Comparison of ENCODE assay signal across 10 cellular contexts in the genomic region with DNA sequence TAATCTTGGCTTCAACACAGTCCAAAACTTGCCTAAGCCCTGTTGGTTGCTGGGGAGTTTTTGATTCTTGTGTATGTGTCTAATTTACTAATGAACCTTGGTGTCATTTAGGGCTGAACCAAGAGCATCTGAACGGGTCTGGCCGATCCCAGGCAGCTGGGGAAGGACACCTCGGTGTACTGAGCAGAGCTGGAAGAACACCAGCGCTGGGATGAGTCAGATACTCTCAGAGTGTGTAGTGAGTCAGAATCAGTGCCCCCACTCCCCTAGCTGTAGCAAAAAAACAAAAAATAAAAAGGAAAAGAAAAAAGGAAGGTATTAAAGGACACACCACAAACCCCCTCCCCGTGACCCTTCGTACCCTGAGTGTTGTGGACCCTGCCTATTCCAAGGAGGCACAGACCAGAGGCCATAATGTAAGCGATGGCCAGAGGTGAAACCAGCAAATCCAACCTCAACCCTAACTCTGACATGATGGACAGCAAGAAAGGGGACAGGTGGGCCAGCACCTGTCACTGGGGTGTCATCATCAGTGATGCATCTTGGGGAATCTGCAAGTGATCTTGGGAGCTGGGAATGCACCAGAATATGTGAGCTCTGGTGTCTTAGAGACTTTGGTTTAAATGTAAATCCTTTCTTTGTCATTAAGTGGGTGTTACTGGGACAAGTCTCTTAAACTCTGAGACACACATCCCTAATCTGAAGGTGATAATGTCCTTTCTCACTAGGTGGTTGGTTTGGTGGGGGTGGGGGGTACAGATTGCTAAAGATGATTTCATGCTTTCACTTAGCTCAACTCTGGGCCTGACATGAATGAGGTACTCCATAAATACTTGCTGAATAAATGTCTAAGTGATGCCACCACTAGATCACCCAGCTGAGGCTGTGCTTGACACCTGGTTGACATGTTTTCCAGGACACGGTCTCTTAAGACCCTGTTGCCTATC. TPM values are rescaled to one million over a fixed set of nuclear protein-coding genes. Genes with fewer than 3 reads are reported as not detected.
DNase-seq lines count a peak whose midpoint lies in the region; ATAC-seq, FAIRE-seq and TF ChIP-seq lines count a peak whose summit lies in the region.
"Had no signal": no experiment of that assay in that cellular context is flagged by ENCODE, and none has a peak within 500 bp of the region (broad histone marks: within the 10 kb centered on the region; RNA-seq: fewer than 3 reads in every experiment).

No MANE protein-coding gene starts in this region.

- TF ChIP-seq CTCF in astrocyte (IDR thresholded peaks at IDR 0.05; ENCODE audit: insufficient read depth, low read depth, low read length), result no peak
- TF ChIP-seq CTCF in tibial artery (IDR thresholded peaks at IDR 0.05), result no peak

- CTCF ChIA-PET in activated CD4-positive, alpha-beta T cell treated with anti-CD3 and anti-CD28 coated beads for 36 hours (lab: Charles Lee), result interaction anchor here (0.5 to 0.6 kb wide), 2 partner anchors 18 to 26 kb away, joined by 3 read pairs; no protein-coding TSS in a partner anchor

- H3K79me2 ChIP-seq in astrocyte (ENCODE audit: insufficient read depth, low read length), result no peaks in the 10 kb centered on the region

- H3K36me3 ChIP-seq in astrocyte (ENCODE audit: insufficient read depth, low read length) (no peaks in the 10 kb centered on the region), tibial artery (no peaks in the 10 kb centered on the region)
- H3K36me3 ChIP-seq: BLaER1 had no signal

- H3K4me3 ChIP-seq in astrocyte (ENCODE audit: insufficient read depth, low read depth, low read length), result no peak overlapping the region
- H3K4me3 ChIP-seq in tibial artery, result no peak overlapping the region
- H3K4me3 ChIP-seq: BLaER1, SK-N-MC had no signal

- peak; percentile 39 for FAIRE-seq in astrocyte (lab: Jason Lieb, UNC)

- H2AFZ ChIP-seq in astrocyte (ENCODE audit: low read depth, low read length), result no peak overlapping the region

- H4K20me1 ChIP-seq in astrocyte (ENCODE audit: insufficient read depth, low read length), result no peaks in the 10 kb centered on the region
- H4K20me1 ChIP-seq: BLaER1 had no signal

- H3K27me3 Mint-ChIP-seq in activated CD4-positive, alpha-beta T cell treated with anti-CD3 and anti-CD28 coated beads for 36 hours, result peaks cover 4% of the 10 kb centered on the region
- no peaks in the 10 kb centered on the region for H3K27me3 Mint-ChIP-seq in astrocyte (ENCODE audit: low read depth, unreplicated experiment)

- H3K4me1 ChIP-seq in astrocyte (ENCODE audit: insufficient read depth, low read length) (peaks cover 13% of the 10 kb centered on the region), tibial artery (peaks cover 0 to 27% (median 11%) of the 10 kb centered on the region in 4 donors)

- no peak overlapping the region for H3K9ac ChIP-seq in astrocyte (ENCODE audit: low read length)
- H3K9ac ChIP-seq: BLaER1 had no signal

- no peak overlapping the region for H3K4me3 Mint-ChIP-seq in activated CD4-positive, alpha-beta T cell treated with anti-CD3 and anti-CD28 coated beads for 36 hours
- H3K4me3 Mint-ChIP-seq in astrocyte (ENCODE audit: unreplicated experiment), result no peak overlapping the region

- no peak overlapping the region for H3K27ac ChIP-seq in astrocyte (ENCODE audit: low read depth, low read length)
- H3K27ac ChIP-seq in tibial artery, result no peak overlapping the region
- H3K27ac ChIP-seq: BLaER1, SK-N-MC had no signal

- DNase-seq in activated CD4-positive, alpha-beta T cell treated with anti-CD3 and anti-CD28 coated beads for 36 hours, result peak; percentile 53
- DNase-seq in activated CD4-positive, alpha-beta T cell treated with anti-CD3 and anti-CD28 coated beads for 1 hour, result no peak
- DNase-seq in astrocyte (ENCODE audit: low read depth) (peak; percentile 73), kidney glomerular epithelial cell (lab: John Stamatoyannopoulos, UW) (peak; percentile 67), tibial artery (peak; percentile 78 to 89), SKM-1 treated with dmso at 0.1 percent for 144 hours (lab: John Stamatoyannopoulos, UW; ENCODE audit: unreplicated experiment) (no peak)
- no peak for DNase-seq in stimulated activated naive CD4-positive, alpha-beta T cell treated with Interleukin-2 at 50 U/mL for 16 hours (lab: John Stamatoyannopoulos, UW)

- no peak overlapping the region for H3K27ac Mint-ChIP-seq in activated CD4-positive, alpha-beta T cell treated with anti-CD3 and anti-CD28 coated beads for 36 hours
- no peak overlapping the region for H3K27ac Mint-ChIP-seq in astrocyte (ENCODE audit: unreplicated experiment)

- peak; percentile 94 for ATAC-seq in activated CD4-positive, alpha-beta T cell treated with anti-CD3 and anti-CD28 coated beads for 36 hours
- no peak for ATAC-seq in GM18519 (IDR thresholded peaks at IDR 0.05; ENCODE audit: low FRiP score, unreplicated experiment)

- H3K9me3 ChIP-seq in astrocyte (ENCODE audit: insufficient read depth, low read depth, low read length), result no peaks in the 10 kb centered on the region
- H3K9me3 ChIP-seq in tibial artery, result no peaks in the 10 kb centered on the region
- H3K9me3 ChIP-seq: BLaER1 had no signal

- H3K4me2 ChIP-seq in astrocyte (ENCODE audit: low read length), result peak overlapping the region; percentile 32
- H3K4me2 ChIP-seq: BLaER1 had no signal

- H3K4me1 Mint-ChIP-seq in activated CD4-positive, alpha-beta T cell treated with anti-CD3 and anti-CD28 coated beads for 36 hours, result peaks cover 8% of the 10 kb centered on the region
- peaks cover 15% of the 10 kb centered on the region for H3K4me1 Mint-ChIP-seq in astrocyte (ENCODE audit: low read depth, unreplicated experiment)

- intact Hi-C loops in activated CD4-positive, alpha-beta T cell treated with anti-CD3 and anti-CD28 coated beads for 36 hours (cut with DNase I, micrococcal nuclease), result no loop called here
- intact Hi-C loops in tibial artery (cut with DNase I; ENCODE audit: low total_unique reads), result no loop called here

- H3K36me3 Mint-ChIP-seq in activated CD4-positive, alpha-beta T cell treated with anti-CD3 and anti-CD28 coated beads for 36 hours (ENCODE audit: low read depth), result no peaks in the 10 kb centered on the region
- H3K36me3 Mint-ChIP-seq in astrocyte (ENCODE audit: low read depth, unreplicated experiment), result no peaks in the 10 kb centered on the region

- no peaks in the 10 kb centered on the region for H3K27me3 ChIP-seq in astrocyte (ENCODE audit: insufficient read depth, low read length)
- no peaks in the 10 kb centered on the region for H3K27me3 ChIP-seq in tibial artery
- H3K27me3 ChIP-seq: BLaER1 had no signal

- POLR2A ChIA-PET in activated CD4-positive, alpha-beta T cell treated with anti-CD3 and anti-CD28 coated beads for 36 hours (lab: Charles Lee), result no interaction called here

- no peaks in the 10 kb centered on the region for H3K9me3 Mint-ChIP-seq in activated CD4-positive, alpha-beta T cell treated with anti-CD3 and anti-CD28 coated beads for 36 hours (ENCODE audit: low read depth)
- no peaks in the 10 kb centered on the region for H3K9me3 Mint-ChIP-seq in astrocyte (ENCODE audit: unreplicated experiment)

RNA-seq across cellular contexts. Expression of gene NCOA1, which starts 34.2 kb away (rescaled TPM):
- total RNA-seq in activated CD4-positive, alpha-beta T cell treated with anti-CD3 and anti-CD28 coated beads for 36 hours, result 10 to 100 TPM; 20.6 to 29.3 TPM
- total RNA-seq in astrocyte, result 14.7 and 15.2 TPM in 2 replicates

Comparison
In these comparisons a context has a peak if more than half of its experiments do, and no peak if none do; other contexts are left out.
1. DNase-seq: peak in activated CD4-positive, alpha-beta T cell treated with anti-CD3 and anti-CD28 coated beads for 36 hours (single experiment), astrocyte (single experiment), kidney glomerular epithelial cell (single experiment) and tibial artery (2 of 2); none in activated CD4-positive, alpha-beta T cell treated with anti-CD3 and anti-CD28 coated beads for 1 hour (single experiment), stimulated activated naive CD4-positive, alpha-beta T cell treated with Interleukin-2 at 50 U/mL for 16 hours (single experiment) and SKM-1 treated with dmso at 0.1 percent for 144 hours (single experiment).